In the genomic region with DNA sequence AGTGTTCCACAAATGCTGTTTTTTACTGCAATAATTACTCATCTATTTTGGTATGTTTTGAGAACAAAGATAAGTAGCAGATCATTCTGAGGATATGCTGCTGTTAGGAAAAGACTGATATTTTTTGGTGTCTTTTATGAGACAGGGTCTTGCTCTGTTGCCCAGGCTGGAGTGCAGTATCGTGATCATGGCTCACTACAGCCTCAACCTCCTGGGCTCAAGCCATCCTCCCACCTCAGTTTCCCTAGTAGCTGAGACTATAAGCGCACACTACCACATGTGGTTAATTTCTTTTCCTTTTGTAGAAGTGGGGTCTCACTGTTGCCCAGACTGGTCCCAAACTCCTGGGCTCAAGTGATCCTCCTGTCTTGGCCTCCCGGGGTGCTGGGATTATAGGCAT, we compare ENCODE assay signal across 23 cellular contexts.
"Had no signal": no experiment of that assay in that cellular context is flagged by ENCODE, and none has a peak within 500 bp of the region (broad histone marks: within the 10 kb centered on the region; RNA-seq: fewer than 3 reads in every experiment).

No MANE protein-coding gene starts in this region.

- H2AFZ ChIP-seq: hepatocyte, neural progenitor cell had no signal

- FAIRE-seq: colon had no signal

- DNase-seq: activated CD4-positive, alpha-beta T cell treated with anti-CD3 and anti-CD28 coated beads, Interleukin-2, amount 10 ng/mL, durations not matched to agents 24 days and 14 days; activated CD8-positive, alpha-beta memory T cell treated with anti-CD3 and anti-CD28 coated beads, Interleukin-2, amount 50 U/mL, for 48 hours; activated effector memory CD4-positive, alpha-beta T cell treated with Interleukin-2 at 50 U/mL for 16 hours; activated naive CD4-positive, alpha-beta T cell treated with anti-CD3 and anti-CD28 coated beads for 36 hours; activated T-cell treated with anti-CD3 and anti-CD28 coated beads, Interleukin-2, amount 50 U/mL, for 72 hours; effector memory CD4-positive, alpha-beta T cell; foreskin melanocyte; glutamatergic neuron; immature natural killer cell; naive thymus-derived CD4-positive, alpha-beta T cell; spleen; stimulated activated CD4-positive, alpha-beta T cell treated with anti-CD3 and anti-CD28 coated beads, Interleukin-4, amount 100 ng/mL, for 1 hour; stimulated activated naive CD4-positive, alpha-beta T cell had no signal

- H3K9ac ChIP-seq: neural progenitor cell had no signal

- H3K27me3 Mint-ChIP-seq: activated CD4-positive, alpha-beta T cell treated with anti-CD3 and anti-CD28 coated beads, Interleukin-2, amount 10 ng/mL, durations not matched to agents 24 days and 14 days; central memory CD8-positive, alpha-beta T cell; naive thymus-derived CD4-positive, alpha-beta T cell had no signal

- H3K9me3 Mint-ChIP-seq: activated CD4-positive, alpha-beta T cell treated with anti-CD3 and anti-CD28 coated beads, Interleukin-2, amount 10 ng/mL, durations not matched to agents 24 days and 14 days; activated naive CD4-positive, alpha-beta T cell treated with anti-CD3 and anti-CD28 coated beads for 36 hours; activated T-cell treated with anti-CD3 and anti-CD28 coated beads, Interleukin-2, amount 50 U/mL, for 72 hours; central memory CD8-positive, alpha-beta T cell; immature natural killer cell; naive thymus-derived CD4-positive, alpha-beta T cell; neural progenitor cell had no signal

- H3K27ac ChIP-seq: breast epithelium, hepatocyte, neural progenitor cell had no signal

- H3K27ac Mint-ChIP-seq: activated CD4-positive, alpha-beta T cell treated with anti-CD3 and anti-CD28 coated beads, Interleukin-2, amount 10 ng/mL, durations not matched to agents 24 days and 14 days; activated naive CD4-positive, alpha-beta T cell treated with anti-CD3 and anti-CD28 coated beads for 36 hours had no signal

- H3K9me3 ChIP-seq: breast epithelium, prostate gland, spleen had no signal

- H3K36me3 ChIP-seq: breast epithelium had no signal

- H3K4me1 ChIP-seq: breast epithelium, neural progenitor cell, prostate gland had no signal

- H3K4me3 Mint-ChIP-seq: activated CD4-positive, alpha-beta T cell treated with anti-CD3 and anti-CD28 coated beads, Interleukin-2, amount 10 ng/mL, durations not matched to agents 24 days and 14 days; activated naive CD4-positive, alpha-beta T cell treated with anti-CD3 and anti-CD28 coated beads for 36 hours; activated T-cell treated with anti-CD3 and anti-CD28 coated beads, Interleukin-2, amount 50 U/mL, for 72 hours; central memory CD8-positive, alpha-beta T cell; immature natural killer cell; naive thymus-derived CD4-positive, alpha-beta T cell; neural progenitor cell had no signal

- ATAC-seq: activated CD4-positive, CD25-positive, alpha-beta regulatory T cell treated with anti-CD3 and anti-CD28 coated beads, Interleukin-2, amount 50 U/mL, for 24 hours; activated T-cell treated with anti-CD3 and anti-CD28 coated beads, Interleukin-2, amount 50 U/mL, for 72 hours; esophagus mucosa; left lobe of liver; naive thymus-derived CD4-positive, alpha-beta T cell had no signal

- H3K27me3 ChIP-seq: breast epithelium, hepatocyte, neural progenitor cell, spleen had no signal

- H3K4me2 ChIP-seq: hepatocyte, neural progenitor cell had no signal

- H3K4me3 ChIP-seq: breast epithelium, hepatocyte, lung, neural progenitor cell, prostate gland, spleen had no signal
